11 cellular contexts compared by ENCODE assay signal in genomic region chr2:26072925-26073768, GRCh38. TPM values are rescaled to one million over a fixed set of nuclear protein-coding genes. Genes with fewer than 3 reads are reported as not detected.
DNase-seq lines count a peak whose midpoint lies in the region; ATAC-seq and TF ChIP-seq lines count a peak whose summit lies in the region.
"Had no signal": no experiment of that assay in that cellular context is flagged by ENCODE, and none has a peak within 500 bp of the region (broad histone marks: within the 10 kb centered on the region; RNA-seq: fewer than 3 reads in every experiment).

No MANE protein-coding gene starts in this region.

- H3K27ac Mint-ChIP-seq in stimulated activated naive B cell treated with anti-CD40 and anti-IgM and Interleukin-4, amounts not matched to agents 10 μg/mL and 1 μg/mL and 100 μg/mL, for 72 hours = no peak overlapping the region
- H3K27ac Mint-ChIP-seq in activated CD8-positive, alpha-beta memory T cell treated with anti-CD3 and anti-CD28 coated beads, Interleukin-2, amount 10 ng/mL, durations not matched to agents 7 days and 5 days = no peak overlapping the region
- H3K27ac Mint-ChIP-seq: natural killer cell treated with Interleukin-12 subunit alpha and Interleukin-12 subunit beta and Interleukin-15 and Interleukin-18, amount 100 ng/mL, for 72 hours had no signal

- CTCF ChIA-PET in activated CD8-positive, alpha-beta memory T cell treated with anti-CD3 and anti-CD28 coated beads, Interleukin-2, amount 10 ng/mL, durations not matched to agents 7 days and 5 days (lab: Charles Lee) = interaction anchor here (0.6 to 2.1 kb wide), 7 partner anchors 11 to 76 kb away, joined by 3 to 8 read pairs (median 5); partner anchors contain the start of gene RAB10

- ATAC-seq in stimulated activated naive B cell treated with anti-CD40 and anti-IgM and Interleukin-4, amounts not matched to agents 10 μg/mL and 1 μg/mL and 100 μg/mL, for 72 hours (replicated peaks) = no peak
- no peak for ATAC-seq in GM19395 (IDR thresholded peaks at IDR 0.05; ENCODE audit: unreplicated experiment)
- no peak for ATAC-seq in activated CD8-positive, alpha-beta memory T cell treated with anti-CD3 and anti-CD28 coated beads, Interleukin-2, amount 10 ng/mL, durations not matched to agents 7 days and 5 days
- ATAC-seq: natural killer cell treated with Interleukin-12 subunit alpha and Interleukin-12 subunit beta and Interleukin-15 and Interleukin-18, amount 100 ng/mL, for 72 hours had no signal

- DNase-seq in Ammon's horn (ENCODE audit: low spot score) (peak; percentile 47), OCI-M1 (lab: John Stamatoyannopoulos, UW) (peak; percentile 49), erythroblast (lab: John Stamatoyannopoulos, UW) (peak; percentile 67 to 73), midbrain (lab: John Stamatoyannopoulos, UW) (peak; percentile 63)
- DNase-seq in stimulated activated naive B cell treated with anti-CD40 and anti-IgM and Interleukin-4, amounts not matched to agents 10 μg/mL and 1 μg/mL and 100 μg/mL, for 72 hours = no peak
- no peak for DNase-seq in activated CD8-positive, alpha-beta memory T cell treated with anti-CD3 and anti-CD28 coated beads, Interleukin-2, amount 10 ng/mL, durations not matched to agents 7 days and 5 days
- no peak for DNase-seq in stimulated activated CD4-positive, alpha-beta T cell treated with anti-CD3 and anti-CD28 coated beads, Interleukin-4, amount 100 ng/mL, for 24 hours
- DNase-seq: GF-D8; stimulated activated CD4-positive, alpha-beta T cell treated with anti-CD3 and anti-CD28 coated beads, Interleukin-12 subunit alpha, Interleukin-12 subunit beta, amount 100 ng/mL, for 4 hours had no signal

- TF ChIP-seq POLR2A in erythroblast (IDR thresholded peaks at IDR 0.05; ENCODE audit: low read length) = no peak

- no peak overlapping the region for H3K4me3 Mint-ChIP-seq in stimulated activated naive B cell treated with anti-CD40 and anti-IgM and Interleukin-4, amounts not matched to agents 10 μg/mL and 1 μg/mL and 100 μg/mL, for 72 hours
- no peak overlapping the region for H3K4me3 Mint-ChIP-seq in activated CD8-positive, alpha-beta memory T cell treated with anti-CD3 and anti-CD28 coated beads, Interleukin-2, amount 10 ng/mL, durations not matched to agents 7 days and 5 days
- H3K4me3 Mint-ChIP-seq: natural killer cell treated with Interleukin-12 subunit alpha and Interleukin-12 subunit beta and Interleukin-15 and Interleukin-18, amount 100 ng/mL, for 72 hours had no signal

- H3K36me3 Mint-ChIP-seq in stimulated activated naive B cell treated with anti-CD40 and anti-IgM and Interleukin-4, amounts not matched to agents 10 μg/mL and 1 μg/mL and 100 μg/mL, for 72 hours = peaks cover 13 to 19% of the 10 kb centered on the region in 2 donors
- H3K36me3 Mint-ChIP-seq in activated CD8-positive, alpha-beta memory T cell treated with anti-CD3 and anti-CD28 coated beads, Interleukin-2, amount 10 ng/mL, durations not matched to agents 7 days and 5 days = peaks cover 16% of the 10 kb centered on the region
- H3K36me3 Mint-ChIP-seq: natural killer cell treated with Interleukin-12 subunit alpha and Interleukin-12 subunit beta and Interleukin-15 and Interleukin-18, amount 100 ng/mL, for 72 hours had no signal

- H3K27me3 Mint-ChIP-seq in stimulated activated naive B cell treated with anti-CD40 and anti-IgM and Interleukin-4, amounts not matched to agents 10 μg/mL and 1 μg/mL and 100 μg/mL, for 72 hours = no peaks in the 10 kb centered on the region
- no peaks in the 10 kb centered on the region for H3K27me3 Mint-ChIP-seq in activated CD8-positive, alpha-beta memory T cell treated with anti-CD3 and anti-CD28 coated beads, Interleukin-2, amount 10 ng/mL, durations not matched to agents 7 days and 5 days
- H3K27me3 Mint-ChIP-seq: natural killer cell treated with Interleukin-12 subunit alpha and Interleukin-12 subunit beta and Interleukin-15 and Interleukin-18, amount 100 ng/mL, for 72 hours had no signal

- peaks cover under 1 to 4% of the 10 kb centered on the region in 2 donors for H3K9me3 Mint-ChIP-seq in stimulated activated naive B cell treated with anti-CD40 and anti-IgM and Interleukin-4, amounts not matched to agents 10 μg/mL and 1 μg/mL and 100 μg/mL, for 72 hours
- no peaks in the 10 kb centered on the region for H3K9me3 Mint-ChIP-seq in activated CD8-positive, alpha-beta memory T cell treated with anti-CD3 and anti-CD28 coated beads, Interleukin-2, amount 10 ng/mL, durations not matched to agents 7 days and 5 days (ENCODE audit: low read depth)
- H3K9me3 Mint-ChIP-seq: natural killer cell treated with Interleukin-12 subunit alpha and Interleukin-12 subunit beta and Interleukin-15 and Interleukin-18, amount 100 ng/mL, for 72 hours had no signal

- peaks cover 20 to 48% of the 10 kb centered on the region in 2 donors for H3K4me1 Mint-ChIP-seq in stimulated activated naive B cell treated with anti-CD40 and anti-IgM and Interleukin-4, amounts not matched to agents 10 μg/mL and 1 μg/mL and 100 μg/mL, for 72 hours
- peaks cover 55% of the 10 kb centered on the region for H3K4me1 Mint-ChIP-seq in activated CD8-positive, alpha-beta memory T cell treated with anti-CD3 and anti-CD28 coated beads, Interleukin-2, amount 10 ng/mL, durations not matched to agents 7 days and 5 days

RNA-seq across cellular contexts. Expression of gene RAB10, which starts 39.3 kb away (rescaled TPM):
- 100 to 1,000 TPM; 121 to 128 TPM for total RNA-seq in activated CD8-positive, alpha-beta memory T cell treated with anti-CD3 and anti-CD28 coated beads, Interleukin-2, amount 10 ng/mL, durations not matched to agents 7 days and 5 days

Comparison
In these comparisons a context has a peak if more than half of its experiments do, and no peak if none do; other contexts are left out.
1. DNase-seq: peak in Ammon's horn (single experiment), OCI-M1 (single experiment), erythroblast (2 of 2) and midbrain (single experiment); none in stimulated activated naive B cell treated with anti-CD40 and anti-IgM and Interleukin-4, amounts not matched to agents 10 μg/mL and 1 μg/mL and 100 μg/mL, for 72 hours (single experiment), activated CD8-positive, alpha-beta memory T cell treated with anti-CD3 and anti-CD28 coated beads, Interleukin-2, amount 10 ng/mL, durations not matched to agents 7 days and 5 days (single experiment) and stimulated activated CD4-positive, alpha-beta T cell treated with anti-CD3 and anti-CD28 coated beads, Interleukin-4, amount 100 ng/mL, for 24 hours (single experiment).